ENCODE assay signal across 8 cellular contexts in genomic region chr4:153153339-153153851, GRCh38. TPM values are rescaled to one million over a fixed set of nuclear protein-coding genes. Genes with fewer than 3 reads are reported as not detected.
A peak's percentile ranks its signal among the peaks of the same experiment; 100 is the strongest.
DNase-seq lines count a peak whose midpoint lies in the region; ATAC-seq and TF ChIP-seq lines count a peak whose summit lies in the region.

No MANE protein-coding gene starts in this region.

- H3K9me3 ChIP-seq in H9 (ENCODE audit: control insufficient read depth, low read depth, low read length) = no peaks in the 10 kb centered on the region

- TF ChIP-seq POLR2A in NB4 (IDR thresholded peaks at IDR 0.05; ENCODE audit: extremely low read depth, insufficient read length) = no peak

- no peak overlapping the region for H2BK5ac ChIP-seq in H9 (ENCODE audit: insufficient read length, low read length)

- H3K4ac ChIP-seq in H9 (ENCODE audit: low read depth, low read length) = no peak overlapping the region

- H3K27me3 Mint-ChIP-seq in H9 (ENCODE audit: low read depth) (peaks cover 77% of the 10 kb centered on the region), WTC11 (ENCODE audit: low read depth) (peaks cover 71% of the 10 kb centered on the region)

- TF ChIP-seq CTCF in H9 (conservative IDR thresholded peaks at IDR 0.05) = no peak
- no peak for TF ChIP-seq CTCF in NB4 (IDR thresholded peaks at IDR 0.05; ENCODE audit: low read depth, low read length)
- no peak for TF ChIP-seq CTCF in WTC11 (IDR thresholded peaks at IDR 0.05)
- no peak for TF ChIP-seq CTCF in cardiac fibroblast (IDR thresholded peaks at IDR 0.05; ENCODE audit: low read depth, low read length)
- no peak for TF ChIP-seq CTCF in kidney epithelial cell (IDR thresholded peaks at IDR 0.05; ENCODE audit: insufficient read depth, low read length, poor library complexity, severe bottlenecking)

- H3K79me2 ChIP-seq in H9 (ENCODE audit: insufficient read depth, low read length) = no peaks in the 10 kb centered on the region

- H3K36me3 ChIP-seq in kidney epithelial cell (ENCODE audit: control insufficient read depth, insufficient read depth, low read length) = no peaks in the 10 kb centered on the region

- H3K27ac Mint-ChIP-seq in H9 (no peak overlapping the region; a peak in 1 of 7 replicates), WTC11 (no peak overlapping the region)

- H3K4me3 ChIP-seq in GM08714 (ENCODE audit: low read length) = peak overlapping the region; percentile 40; the same call in 1 of the 2 replicates
- no peak overlapping the region for H3K4me3 ChIP-seq in NB4 (ENCODE audit: low read depth, low read length)
- peak overlapping the region; percentile 54 to 61 for H3K4me3 ChIP-seq in cardiac fibroblast (replicated peaks in 1 of 2; ENCODE audit: low read depth in 2 of 2, low read length in 2 of 2)
- peak overlapping the region; percentile 62 for H3K4me3 ChIP-seq in kidney epithelial cell (ENCODE audit: low read depth, low read length)

- WGBS in H9 (ENCODE audit: extremely low coverage, insufficient read length, low lambda C conversion rate) = no CpG with 5 or more reads among the region's 53 CpGs

- H3K56ac ChIP-seq in H9 (ENCODE audit: insufficient read length, low read depth, low read length) = no peak overlapping the region

- H3K9me3 Mint-ChIP-seq in H9 (peaks cover 0 to 5% of the 10 kb centered on the region in 2 experiments; a peak in 1 of 5 replicates), WTC11 (no peaks in the 10 kb centered on the region)

- no peak overlapping the region for H2BK15ac ChIP-seq in H9 (ENCODE audit: low read depth, low read length)

- DNase-seq in H9 = peak; percentile 75
- peak; percentile 55 for DNase-seq in NB4 (ENCODE audit: low read depth)
- DNase-seq in WTC11 (ENCODE audit: low spot score) = peak; percentile 68
- DNase-seq in cardiac fibroblast (ENCODE audit: low read depth in 2 of 2) = peak; percentile 18 to 33
- DNase-seq in kidney epithelial cell (ENCODE audit: low read depth) = no peak
- DNase-seq in stimulated activated CD4-positive, alpha-beta T cell treated with anti-CD3 and anti-CD28 coated beads, Interleukin-1b, Interleukin-23, amount 100 ng/mL, for 1 hour (ENCODE audit: low read depth in 2 of 2) = peak; percentile 38 to 56
- no peak for DNase-seq in NK-92 (lab: John Stamatoyannopoulos, UW; ENCODE audit: unreplicated experiment)

- no peak overlapping the region for H4K5ac ChIP-seq in H9 (ENCODE audit: insufficient read length, low read depth, low read length)

- H3T11ph ChIP-seq in H9 (ENCODE audit: low read length) = no peak overlapping the region

- H2BK20ac ChIP-seq in H9 (ENCODE audit: low read depth, low read length, poor library complexity, severe bottlenecking) = no peak overlapping the region

- H4K20me1 ChIP-seq in H9 (ENCODE audit: control insufficient read depth, insufficient read depth, insufficient read length) = no peaks in the 10 kb centered on the region

- peaks cover 16% of the 10 kb centered on the region; the same call in 1 of the 2 replicates for H3K27me3 ChIP-seq in H9 (ENCODE audit: insufficient read depth, low read length)
- H3K27me3 ChIP-seq in kidney epithelial cell (ENCODE audit: control insufficient read depth, insufficient read depth, low read length) = no peaks in the 10 kb centered on the region

- H3K27ac ChIP-seq in H9 (ENCODE audit: insufficient read length, low read depth, low read length) = no peak overlapping the region

- H3K18ac ChIP-seq in H9 (ENCODE audit: insufficient read length, low read depth, low read length) = peak overlapping the region; percentile 45

- H4K91ac ChIP-seq in H9 (ENCODE audit: insufficient read length, low read depth, low read length) = no peak overlapping the region

- peaks cover 17% of the 10 kb centered on the region for H3K23me2 ChIP-seq in H9 (ENCODE audit: insufficient read length, low read depth, low read length, poor library complexity, severe bottlenecking)

- peak; percentile 80 for ATAC-seq in WTC11

- H3K36me3 Mint-ChIP-seq in H9 (ENCODE audit: insufficient read depth in 1 of 3, low read depth in 3 of 3) = no peaks in the 10 kb centered on the region
- no peaks in the 10 kb centered on the region for H3K36me3 Mint-ChIP-seq in WTC11

- H3K9ac ChIP-seq in H9 (ENCODE audit: extremely low read depth, insufficient read length, low read length) = no peak overlapping the region

- no peaks in the 10 kb centered on the region for H3K4me1 ChIP-seq in H9 (ENCODE audit: insufficient read depth, low read length)

- H2BK120ac ChIP-seq in H9 (ENCODE audit: low read depth, low read length, poor library complexity, severe bottlenecking) = no peak overlapping the region

- POLR2A ChIA-PET in WTC11 (lab: Charles Lee) = no interaction called here

- H3K4me1 Mint-ChIP-seq in H9 (peaks cover 30 to 52% of the 10 kb centered on the region in 2 experiments), WTC11 (peaks cover 56% of the 10 kb centered on the region)

- peak overlapping the region; percentile 94 for H3K4me2 ChIP-seq in H9 (ENCODE audit: insufficient read depth, insufficient read length, low read length)

- H2AFZ ChIP-seq in H9 (ENCODE audit: low read length) = no peak overlapping the region

- H3K14ac ChIP-seq in H9 (ENCODE audit: insufficient read depth, low read length) = peak overlapping the region; percentile 74

- H3K23ac ChIP-seq in H9 (ENCODE audit: insufficient read length, low read depth, low read length) = no peak overlapping the region

- no peak overlapping the region for H2AK5ac ChIP-seq in H9 (ENCODE audit: insufficient read length, low read length)

- no peak overlapping the region for H2BK12ac ChIP-seq in H9 (ENCODE audit: insufficient read length, low read depth, low read length)

- H3K4me3 Mint-ChIP-seq in H9 (peak overlapping the region; percentile 69 to 83), WTC11 (peak overlapping the region; percentile 78)

- CTCF ChIA-PET in WTC11 (lab: Charles Lee) = interaction anchor here (1.5 to 1.9 kb wide), 3 partner anchors 10 to 51 kb away, joined by 4 to 18 read pairs (median 6); partner anchors contain the start of gene TRIM2

- H3K79me1 ChIP-seq in H9 (ENCODE audit: insufficient read depth, low read depth, low read length, poor library complexity, severe bottlenecking) = no peaks in the 10 kb centered on the region

- H4K8ac ChIP-seq in H9 (replicated peaks; ENCODE audit: insufficient read length, low read depth, low read length) = no peak overlapping the region

TF ChIP-seq in WTC11, 78 proteins besides CTCF, POLR2A, EP300 and RAD21 (continues in another document):
- TF ChIP-seq SP1 (CRISPR knock-in tag; conservative IDR thresholded peaks at IDR 0.05) = no peak; the same call in 1 of the 2 replicates
- TF ChIP-seq MAX (CRISPR knock-in tag; IDR thresholded peaks at IDR 0.05) = peak; percentile 72; the same call in 1 of the 2 replicates
- TF ChIP-seq, protein P1, sequence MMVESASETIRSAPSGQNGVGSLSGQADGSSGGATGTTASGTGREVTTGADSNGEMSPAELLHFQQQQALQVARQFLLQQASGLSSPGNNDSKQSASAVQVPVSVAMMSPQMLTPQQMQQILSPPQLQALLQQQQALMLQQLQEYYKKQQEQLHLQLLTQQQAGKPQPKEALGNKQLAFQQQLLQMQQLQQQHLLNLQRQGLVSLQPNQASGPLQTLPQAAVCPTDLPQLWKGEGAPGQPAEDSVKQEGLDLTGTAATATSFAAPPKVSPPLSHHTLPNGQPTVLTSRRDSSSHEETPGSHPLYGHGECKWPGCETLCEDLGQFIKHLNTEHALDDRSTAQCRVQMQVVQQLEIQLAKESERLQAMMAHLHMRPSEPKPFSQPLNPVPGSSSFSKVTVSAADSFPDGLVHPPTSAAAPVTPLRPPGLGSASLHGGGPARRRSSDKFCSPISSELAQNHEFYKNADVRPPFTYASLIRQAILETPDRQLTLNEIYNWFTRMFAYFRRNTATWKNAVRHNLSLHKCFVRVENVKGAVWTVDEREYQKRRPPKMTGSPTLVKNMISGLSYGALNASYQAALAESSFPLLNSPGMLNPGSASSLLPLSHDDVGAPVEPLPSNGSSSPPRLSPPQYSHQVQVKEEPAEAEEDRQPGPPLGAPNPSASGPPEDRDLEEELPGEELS (CRISPR knock-in tag; IDR thresholded peaks at IDR 0.05) = 0 out of 2 replicates have a peak, but pooled peaks have one; percentile 19
- peak; percentile 50; the same call in 1 of the 2 replicates for TF ChIP-seq SMAD3 (CRISPR knock-in tag; IDR thresholded peaks at IDR 0.05; ENCODE audit: borderline replicate concordance)
- no peak; the same call in 1 of the 2 replicates for TF ChIP-seq TP53 (CRISPR knock-in tag; IDR thresholded peaks at IDR 0.05)
- TF ChIP-seq ZNF219 (CRISPR knock-in tag; IDR thresholded peaks at IDR 0.05; ENCODE audit: borderline replicate concordance) = 0 out of 2 replicates have a peak, but pooled peaks have one; percentile 58
- peak; percentile 58; the same call in 1 of the 2 replicates for TF ChIP-seq CREM (CRISPR knock-in tag; IDR thresholded peaks at IDR 0.05)
- 0 out of 2 replicates have a peak, but pooled peaks have one; percentile 58 for TF ChIP-seq MLX (CRISPR knock-in tag; IDR thresholded peaks at IDR 0.05)
- TF ChIP-seq SMAD4 (CRISPR knock-in tag; IDR thresholded peaks at IDR 0.05) = no peak
- peak; percentile 75 for TF ChIP-seq FOXP1 (CRISPR knock-in tag; IDR thresholded peaks at IDR 0.05; ENCODE audit: borderline replicate concordance)

RNA-seq across cellular contexts. Expression of gene TRIM2, which starts 50.8 kb away (rescaled TPM):
- total RNA-seq in H9 (2021) = 28.9 and 29.0 TPM in 2 replicates
- 42.0 to 54.5 TPM (median 43.9 TPM) in 3 replicates for total RNA-seq in WTC11 (2021)
- total RNA-seq in kidney epithelial cell = 80.3 and 83.2 TPM in 2 replicates

Comparison
In these comparisons a context has a peak if more than half of its experiments do, and no peak if none do; other contexts are left out.
1. DNase-seq: peak in H9 (single experiment), NB4 (single experiment), WTC11 (single experiment), cardiac fibroblast (2 of 2) and stimulated activated CD4-positive, alpha-beta T cell treated with anti-CD3 and anti-CD28 coated beads, Interleukin-1b, Interleukin-23, amount 100 ng/mL, for 1 hour (2 of 2); none in kidney epithelial cell (single experiment) and NK-92 (single experiment).